In the genomic region with DNA sequence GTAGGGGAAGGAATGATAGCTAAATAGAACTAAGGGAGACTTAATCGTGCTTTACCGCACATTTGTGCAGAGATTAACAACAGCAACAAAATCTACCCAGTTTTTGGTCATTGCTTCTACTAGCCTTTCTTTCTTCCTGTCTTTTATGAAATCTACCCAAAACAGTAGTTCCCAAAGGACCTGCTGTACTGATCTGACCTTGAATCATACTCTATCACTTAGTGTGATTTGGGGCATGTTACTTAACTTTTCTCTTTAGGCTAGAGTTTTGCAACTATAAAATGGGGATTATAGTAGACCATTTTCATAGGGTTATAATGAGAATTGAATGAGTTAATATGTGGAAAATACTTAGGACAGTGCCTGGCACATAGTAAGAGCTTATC, we compare ENCODE assay signal across 11 cellular contexts. TPM values are rescaled to one million over a fixed set of nuclear protein-coding genes. Genes with fewer than 3 reads are reported as not detected.
DNase-seq lines count a peak whose midpoint lies in the region; ATAC-seq and TF ChIP-seq lines count a peak whose summit lies in the region.
"Had no signal": no experiment of that assay in that cellular context is flagged by ENCODE, and none has a peak within 500 bp of the region (broad histone marks: within the 10 kb centered on the region; RNA-seq: fewer than 3 reads in every experiment).

No MANE protein-coding gene starts in this region.

- peak overlapping the region; percentile 21 for H3K27ac ChIP-seq in mammary epithelial cell (ENCODE audit: insufficient read depth, low read depth, low read length)
- H3K27ac ChIP-seq in iPS-18a (ENCODE audit: low read length), result no peak overlapping the region
- H3K27ac ChIP-seq in gastrocnemius medialis, result peak overlapping the region; percentile 63 to 75 (median 69)

- no peak overlapping the region for H3K4me3 Mint-ChIP-seq in Caco-2 (ENCODE audit: unreplicated experiment)
- H3K4me3 Mint-ChIP-seq: stimulated activated effector memory CD8-positive, alpha-beta T cell treated with anti-CD3 and anti-CD28 coated beads, Interleukin-12 subunit alpha, Interleukin-12 subunit beta, amount 100 ng/mL, for 72 hours had no signal

- intact Hi-C loops in Caco-2 (cut with micrococcal nuclease; ENCODE audit: unreplicated experiment), result loop anchor here (5.0 kb wide), 1 partner anchor 203 kb away; no protein-coding TSS in a partner anchor
- intact Hi-C loops in mammary epithelial cell (cut with micrococcal nuclease), result no loop called here
- intact Hi-C loops in gastrocnemius medialis (cut with DNase I; ENCODE audit: low total_unique reads), result no loop called here

- peak overlapping the region; percentile 16 for H3K27ac Mint-ChIP-seq in Caco-2 (ENCODE audit: unreplicated experiment)
- H3K27ac Mint-ChIP-seq: stimulated activated effector memory CD8-positive, alpha-beta T cell treated with anti-CD3 and anti-CD28 coated beads, Interleukin-12 subunit alpha, Interleukin-12 subunit beta, amount 100 ng/mL, for 72 hours had no signal

- DNase-seq in Caco-2 (no peak), mammary epithelial cell (no peak), gastrocnemius medialis (no peak), NCI-H1694 treated with DMSO at 0.1 percent for 48 hours (lab: John Stamatoyannopoulos, UW) (no peak)
- DNase-seq in activated CD4-positive, alpha-beta T cell treated with anti-CD3 and anti-CD28 coated beads, Interleukin-2, amount 50 U/mL, for 48 hours, result no peak
- DNase-seq: activated CD4-positive, alpha-beta T cell treated with anti-CD3 and anti-CD28 coated beads, Interleukin-2, amount 50 U/mL, for 4 hours; Karpas-422 had no signal

- H3K9me3 ChIP-seq in Caco-2 (no peaks in the 10 kb centered on the region), mammary epithelial cell (replicated peaks; ENCODE audit: insufficient read depth, low read length) (no peaks in the 10 kb centered on the region), iPS-18a (ENCODE audit: control insufficient read depth, low read depth, low read length) (no peaks in the 10 kb centered on the region), gastrocnemius medialis (no peaks in the 10 kb centered on the region)

- H3K9ac ChIP-seq in mammary epithelial cell (ENCODE audit: insufficient read depth, low read length) (no peak overlapping the region), iPS-18a (ENCODE audit: low read length) (peak overlapping the region; percentile 33)

- 0% methylated on average over 1 of the region's 2 CpGs for WGBS in mammary epithelial cell (ENCODE audit: low coverage, missing lambda C conversion rate)

- POLR2A ChIA-PET in Caco-2 (lab: Charles Lee), result no interaction called here

- no peak overlapping the region for H2AFZ ChIP-seq in mammary epithelial cell (ENCODE audit: low read depth, low read length)

- H3K36me3 ChIP-seq in Caco-2 (ENCODE audit: control insufficient read depth, insufficient read depth, low read length) (no peaks in the 10 kb centered on the region), mammary epithelial cell (ENCODE audit: insufficient read depth, low read length) (no peaks in the 10 kb centered on the region), iPS-18a (ENCODE audit: control insufficient read depth, low read depth, low read length) (no peaks in the 10 kb centered on the region), gastrocnemius medialis (no peaks in the 10 kb centered on the region)

- TF ChIP-seq POLR2A in gastrocnemius medialis (IDR thresholded peaks at IDR 0.05), result no peak

- H3K4me3 ChIP-seq in Caco-2 (ENCODE audit: low read depth, low read length) (no peak overlapping the region), mammary epithelial cell (replicated peaks in 1 of 3; ENCODE audit: insufficient read depth in 1 of 3, low read depth in 2 of 3, low read length in 3 of 3) (no peak overlapping the region), iPS-18a (ENCODE audit: low read length) (no peak overlapping the region), gastrocnemius medialis (no peak overlapping the region)

- peaks cover 6% of the 10 kb centered on the region for H3K36me3 Mint-ChIP-seq in Caco-2 (ENCODE audit: insufficient read depth, unreplicated experiment)
- H3K36me3 Mint-ChIP-seq: stimulated activated effector memory CD8-positive, alpha-beta T cell treated with anti-CD3 and anti-CD28 coated beads, Interleukin-12 subunit alpha, Interleukin-12 subunit beta, amount 100 ng/mL, for 72 hours had no signal

- CTCF ChIA-PET in Caco-2 (lab: Charles Lee), result interaction anchor here (0.5 to 0.7 kb wide), 2 partner anchors 40 to 84 kb away, joined by 3 read pairs; no protein-coding TSS in a partner anchor
- CTCF ChIA-PET in mammary epithelial cell (lab: Charles Lee; ENCODE audit: low non-redundant PET), result no interaction called here

- peaks cover 38% of the 10 kb centered on the region for H3K4me1 Mint-ChIP-seq in Caco-2 (ENCODE audit: low read depth, unreplicated experiment)
- H3K4me1 Mint-ChIP-seq: stimulated activated effector memory CD8-positive, alpha-beta T cell treated with anti-CD3 and anti-CD28 coated beads, Interleukin-12 subunit alpha, Interleukin-12 subunit beta, amount 100 ng/mL, for 72 hours had no signal

- peak; percentile 20 to 49 for ATAC-seq in gastrocnemius medialis
- ATAC-seq in GM18511 (IDR thresholded peaks at IDR 0.05; ENCODE audit: unreplicated experiment), result no peak
- ATAC-seq in HG03354 (IDR thresholded peaks at IDR 0.05; ENCODE audit: poor library complexity, severe bottlenecking, unreplicated experiment), result no peak
- ATAC-seq: stimulated activated effector memory CD8-positive, alpha-beta T cell treated with anti-CD3 and anti-CD28 coated beads, Interleukin-12 subunit alpha, Interleukin-12 subunit beta, amount 100 ng/mL, for 72 hours had no signal

- no peaks in the 10 kb centered on the region for H4K20me1 ChIP-seq in mammary epithelial cell (ENCODE audit: insufficient read depth, low read length)

- TF ChIP-seq CTCF in Caco-2 (IDR thresholded peaks at IDR 0.05; ENCODE audit: insufficient read depth in 1 of 2, low read depth in 1 of 2, low read length in 1 of 2, severe bottlenecking in 1 of 2, unreplicated experiment in 1 of 2) (no peak), mammary epithelial cell (conservative IDR thresholded peaks at IDR 0.05 in 1 of 2, IDR thresholded peaks at IDR 0.05 in 1 of 2; ENCODE audit: extremely low read depth in 1 of 2, insufficient read depth in 1 of 2, low read depth in 1 of 2, low read length in 2 of 2) (no peak), gastrocnemius medialis (IDR thresholded peaks at IDR 0.05 in 4 of 5, conservative IDR thresholded peaks at IDR 0.05 in 1 of 5) (no peak)

- H3K4me1 ChIP-seq in Caco-2 (peaks cover 66% of the 10 kb centered on the region), mammary epithelial cell (ENCODE audit: insufficient read depth, low read length) (peaks cover 49% of the 10 kb centered on the region), iPS-18a (ENCODE audit: control insufficient read depth, low read depth, low read length) (peaks cover 71% of the 10 kb centered on the region), gastrocnemius medialis (peaks cover 69 to 74% of the 10 kb centered on the region in 2 donors)

- BruUV-seq in Caco-2 (replicated peaks; lab: Mats Ljungman, UMichigan) (no TSS peak), mammary epithelial cell (replicated peaks; lab: Mats Ljungman, UMichigan) (no TSS peak)

- dilution Hi-C loops in mammary epithelial cell (cut with HindIII; ENCODE audit: low sequenced_read_pairs), result no loop called here

- peak overlapping the region; percentile 49 for H3K4me2 ChIP-seq in mammary epithelial cell (ENCODE audit: insufficient read depth, low read depth, low read length)

- in situ Hi-C loops in mammary epithelial cell (cut with MboI; ENCODE audit: low sequenced_read_pairs in 2 of 2) (no loop called here), gastrocnemius medialis (cut with MboI; ENCODE audit: low sequenced_read_pairs in 4 of 4) (no loop called here)

- H3K79me2 ChIP-seq in mammary epithelial cell (ENCODE audit: insufficient read depth, low read length), result peaks cover 94% of the 10 kb centered on the region

- no peaks in the 10 kb centered on the region for H3K27me3 ChIP-seq in Caco-2 (replicated peaks; ENCODE audit: control insufficient read depth, insufficient read depth, low read length)
- no peaks in the 10 kb centered on the region for H3K27me3 ChIP-seq in mammary epithelial cell (ENCODE audit: insufficient read depth, low read length)
- no peaks in the 10 kb centered on the region for H3K27me3 ChIP-seq in iPS-18a (ENCODE audit: control insufficient read depth, insufficient read depth, low read length)
- no peaks in the 10 kb centered on the region for H3K27me3 ChIP-seq in gastrocnemius medialis

- H3K9me3 Mint-ChIP-seq in Caco-2 (ENCODE audit: unreplicated experiment), result no peaks in the 10 kb centered on the region
- H3K9me3 Mint-ChIP-seq: stimulated activated effector memory CD8-positive, alpha-beta T cell treated with anti-CD3 and anti-CD28 coated beads, Interleukin-12 subunit alpha, Interleukin-12 subunit beta, amount 100 ng/mL, for 72 hours had no signal

- H3K27me3 Mint-ChIP-seq in Caco-2 (ENCODE audit: insufficient read depth, unreplicated experiment), result no peaks in the 10 kb centered on the region

RNA-seq across cellular contexts. Expression of gene MACF1, which starts 30.5 kb away (rescaled TPM):
- 104 and 114 TPM in 2 replicates for total RNA-seq in Caco-2 (2022)
- total RNA-seq in mammary epithelial cell, result 100 to 1,000 TPM; 304 to 440 TPM
- polyA plus RNA-seq in mammary epithelial cell, result 46.4 TPM
- polyA minus RNA-seq in mammary epithelial cell, result 258 TPM
- 100 to 1,000 TPM in 2 of 4 donors, 10 to 100 TPM in 2; 78.7 to 139 (median 113) TPM for total RNA-seq in gastrocnemius medialis

Comparison
In these comparisons a context has a peak if more than half of its experiments do, and no peak if none do; other contexts are left out.
1. ATAC-seq: peak in gastrocnemius medialis (2 of 2); none in GM18511 (single experiment) and HG03354 (single experiment).